Comparison of ENCODE assay signal across 1 cellular context in the genomic region with DNA sequence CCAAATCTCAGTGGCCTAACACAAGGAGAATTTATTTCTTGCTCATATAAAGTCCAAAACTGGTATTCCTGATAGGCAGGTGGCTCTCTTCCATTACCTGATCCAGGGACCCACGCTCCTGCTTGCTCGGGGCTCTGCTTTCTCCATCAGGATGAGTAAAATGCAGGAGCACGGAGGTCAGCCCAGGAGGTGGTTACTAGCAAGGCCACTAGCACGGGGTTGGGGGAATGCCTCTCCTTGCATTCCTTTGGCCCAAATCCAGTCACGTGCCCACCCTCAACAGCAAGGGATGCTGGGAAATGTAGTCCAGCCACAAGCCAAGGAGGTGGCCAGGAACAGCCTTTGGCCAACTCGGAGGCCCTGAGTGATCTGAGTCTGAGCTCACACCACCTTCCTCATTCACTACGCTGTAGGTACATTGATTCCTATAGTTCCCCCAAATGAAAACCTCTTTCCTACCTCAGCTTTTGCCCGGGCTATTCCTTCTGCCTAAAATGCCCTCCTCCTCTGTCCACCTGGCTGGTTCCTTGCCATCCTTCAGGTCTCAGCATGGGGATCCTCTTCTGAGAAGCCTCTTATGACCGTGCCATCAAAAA.
TF ChIP-seq lines count a peak whose summit lies in the region.

No MANE protein-coding gene starts in this region.

TF ChIP-seq in HepG2, 621 proteins besides CTCF, POLR2A, EP300 and RAD21 (continued from another document and continues in another):
- TF ChIP-seq FOXO1 (CRISPR knock-in tag; IDR thresholded peaks at IDR 0.05) (0 out of 2 replicates have a peak, but pooled peaks have one; percentile 9), PLSCR1 (CRISPR knock-in tag; IDR thresholded peaks at IDR 0.05; ENCODE audit: borderline replicate concordance) (no peak), SMAD1 (CRISPR knock-in tag; IDR thresholded peaks at IDR 0.05; ENCODE audit: borderline replicate concordance, low read depth) (0 out of 2 replicates have a peak, but pooled peaks have one; percentile 52), ZBTB38 (CRISPR knock-in tag; IDR thresholded peaks at IDR 0.05) (peak; percentile 65; the same call in 1 of the 2 replicates), ARID4A (CRISPR knock-in tag; IDR thresholded peaks at IDR 0.05; ENCODE audit: borderline replicate concordance) (no peak; the same call in 1 of the 2 replicates), KLF9 (CRISPR knock-in tag; IDR thresholded peaks at IDR 0.05; ENCODE audit: low read depth) (no peak), SNAPC5 (CRISPR knock-in tag; IDR thresholded peaks at IDR 0.05; ENCODE audit: borderline replicate concordance) (no peak), RFXANK (CRISPR knock-in tag; IDR thresholded peaks at IDR 0.05) (no peak), ZNF24 (IDR thresholded peaks at IDR 0.05) (no peak), MLLT10 (CRISPR knock-in tag; IDR thresholded peaks at IDR 0.05) (no peak), SALL2 (CRISPR knock-in tag; IDR thresholded peaks at IDR 0.05) (no peak), CEBPZ (IDR thresholded peaks at IDR 0.05; ENCODE audit: low read length) (no peak), MIER3 (CRISPR knock-in tag; IDR thresholded peaks at IDR 0.05; ENCODE audit: borderline replicate concordance) (peak; percentile 76; the same call in 1 of the 2 replicates), RFXAP (CRISPR knock-in tag; IDR thresholded peaks at IDR 0.05; ENCODE audit: borderline replicate concordance) (0 out of 2 replicates have a peak, but pooled peaks have one; percentile 65), SRSF9 (IDR thresholded peaks at IDR 0.05; ENCODE audit: borderline replicate concordance, insufficient read depth, low read depth, low read length, poor library complexity, severe bottlenecking) (no peak), GZF1 (CRISPR knock-in tag; IDR thresholded peaks at IDR 0.05) (no peak), BCL3 (CRISPR knock-in tag; IDR thresholded peaks at IDR 0.05) (no peak), PATZ1 (CRISPR knock-in tag; IDR thresholded peaks at IDR 0.05) (peak; percentile 37; the same call in 1 of the 2 replicates), PBX2 (CRISPR knock-in tag; IDR thresholded peaks at IDR 0.05) (no peak), SIX1 (CRISPR knock-in tag; IDR thresholded peaks at IDR 0.05; ENCODE audit: borderline replicate concordance) (no peak), ZIK1 (CRISPR knock-in tag; IDR thresholded peaks at IDR 0.05; ENCODE audit: borderline replicate concordance, low read depth) (no peak), ZNF792 (CRISPR knock-in tag; IDR thresholded peaks at IDR 0.05) (peak; percentile 77), ZNF501 (CRISPR knock-in tag; IDR thresholded peaks at IDR 0.05) (peak; percentile 62; the same call in 1 of the 2 replicates), FLYWCH1 (CRISPR knock-in tag; IDR thresholded peaks at IDR 0.05) (no peak), ATF7-NPFF (CRISPR knock-in tag; IDR thresholded peaks at IDR 0.05; ENCODE audit: low read depth) (no peak), ETV6 (CRISPR knock-in tag; conservative IDR thresholded peaks at IDR 0.05) (no peak), ZNF12 (CRISPR knock-in tag; IDR thresholded peaks at IDR 0.05) (0 out of 2 replicates have a peak, but pooled peaks have one; percentile 23), RFX3 (CRISPR knock-in tag; IDR thresholded peaks at IDR 0.05) (no peak), CC2D1A (CRISPR knock-in tag; IDR thresholded peaks at IDR 0.05) (no peak), TBL1XR1 (IDR thresholded peaks at IDR 0.05; ENCODE audit: borderline replicate concordance, low read length, partially characterized antibody) (no peak), ZNF615 (CRISPR knock-in tag; IDR thresholded peaks at IDR 0.05; ENCODE audit: borderline replicate concordance) (no peak), ZNF841 (CRISPR knock-in tag; IDR thresholded peaks at IDR 0.05; ENCODE audit: borderline replicate concordance) (no peak), TBX3 (IDR thresholded peaks at IDR 0.05; ENCODE audit: borderline replicate concordance) (no peak), AHR (CRISPR knock-in tag; IDR thresholded peaks at IDR 0.05) (peak; percentile 33; the same call in 1 of the 2 replicates)
- TF ChIP-seq, protein P1, sequence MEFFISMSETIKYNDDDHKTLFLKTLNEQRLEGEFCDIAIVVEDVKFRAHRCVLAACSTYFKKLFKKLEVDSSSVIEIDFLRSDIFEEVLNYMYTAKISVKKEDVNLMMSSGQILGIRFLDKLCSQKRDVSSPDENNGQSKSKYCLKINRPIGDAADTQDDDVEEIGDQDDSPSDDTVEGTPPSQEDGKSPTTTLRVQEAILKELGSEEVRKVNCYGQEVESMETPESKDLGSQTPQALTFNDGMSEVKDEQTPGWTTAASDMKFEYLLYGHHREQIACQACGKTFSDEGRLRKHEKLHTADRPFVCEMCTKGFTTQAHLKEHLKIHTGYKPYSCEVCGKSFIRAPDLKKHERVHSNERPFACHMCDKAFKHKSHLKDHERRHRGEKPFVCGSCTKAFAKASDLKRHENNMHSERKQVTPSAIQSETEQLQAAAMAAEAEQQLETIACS (CRISPR knock-in tag; IDR thresholded peaks at IDR 0.05), result no peak
- TF ChIP-seq, protein P2, sequence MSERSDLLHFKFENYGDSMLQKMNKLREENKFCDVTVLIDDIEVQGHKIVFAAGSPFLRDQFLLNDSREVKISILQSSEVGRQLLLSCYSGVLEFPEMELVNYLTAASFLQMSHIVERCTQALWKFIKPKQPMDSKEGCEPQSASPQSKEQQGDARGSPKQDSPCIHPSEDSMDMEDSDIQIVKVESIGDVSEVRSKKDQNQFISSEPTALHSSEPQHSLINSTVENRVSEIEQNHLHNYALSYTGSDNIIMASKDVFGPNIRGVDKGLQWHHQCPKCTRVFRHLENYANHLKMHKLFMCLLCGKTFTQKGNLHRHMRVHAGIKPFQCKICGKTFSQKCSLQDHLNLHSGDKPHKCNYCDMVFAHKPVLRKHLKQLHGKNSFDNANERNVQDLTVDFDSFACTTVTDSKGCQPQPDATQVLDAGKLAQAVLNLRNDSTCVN (CRISPR knock-in tag; IDR thresholded peaks at IDR 0.05; ENCODE audit: borderline replicate concordance), result no peak
- TF ChIP-seq, protein P3, sequence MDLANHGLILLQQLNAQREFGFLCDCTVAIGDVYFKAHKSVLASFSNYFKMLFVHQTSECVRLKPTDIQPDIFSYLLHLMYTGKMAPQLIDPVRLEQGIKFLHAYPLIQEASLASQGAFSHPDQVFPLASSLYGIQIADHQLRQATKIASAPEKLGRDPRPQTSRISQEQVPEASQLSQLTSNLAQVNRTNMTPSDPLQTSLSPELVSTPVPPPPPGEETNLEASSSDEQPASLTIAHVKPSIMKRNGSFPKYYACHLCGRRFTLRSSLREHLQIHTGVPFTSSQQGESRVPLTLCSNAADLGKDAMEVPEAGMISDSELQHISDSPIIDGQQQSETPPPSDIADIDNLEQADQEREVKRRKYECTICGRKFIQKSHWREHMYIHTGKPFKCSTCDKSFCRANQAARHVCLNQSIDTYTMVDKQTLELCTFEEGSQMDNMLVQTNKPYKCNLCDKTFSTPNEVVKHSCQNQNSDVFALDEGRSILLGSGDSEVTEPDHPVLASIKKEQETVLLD (CRISPR knock-in tag; IDR thresholded peaks at IDR 0.05; ENCODE audit: low read depth), result no peak
- TF ChIP-seq, protein P4, sequence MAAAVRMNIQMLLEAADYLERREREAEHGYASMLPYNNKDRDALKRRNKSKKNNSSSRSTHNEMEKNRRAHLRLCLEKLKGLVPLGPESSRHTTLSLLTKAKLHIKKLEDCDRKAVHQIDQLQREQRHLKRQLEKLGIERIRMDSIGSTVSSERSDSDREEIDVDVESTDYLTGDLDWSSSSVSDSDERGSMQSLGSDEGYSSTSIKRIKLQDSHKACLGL (CRISPR knock-in tag; IDR thresholded peaks at IDR 0.05), result no peak
